In the genomic region with DNA sequence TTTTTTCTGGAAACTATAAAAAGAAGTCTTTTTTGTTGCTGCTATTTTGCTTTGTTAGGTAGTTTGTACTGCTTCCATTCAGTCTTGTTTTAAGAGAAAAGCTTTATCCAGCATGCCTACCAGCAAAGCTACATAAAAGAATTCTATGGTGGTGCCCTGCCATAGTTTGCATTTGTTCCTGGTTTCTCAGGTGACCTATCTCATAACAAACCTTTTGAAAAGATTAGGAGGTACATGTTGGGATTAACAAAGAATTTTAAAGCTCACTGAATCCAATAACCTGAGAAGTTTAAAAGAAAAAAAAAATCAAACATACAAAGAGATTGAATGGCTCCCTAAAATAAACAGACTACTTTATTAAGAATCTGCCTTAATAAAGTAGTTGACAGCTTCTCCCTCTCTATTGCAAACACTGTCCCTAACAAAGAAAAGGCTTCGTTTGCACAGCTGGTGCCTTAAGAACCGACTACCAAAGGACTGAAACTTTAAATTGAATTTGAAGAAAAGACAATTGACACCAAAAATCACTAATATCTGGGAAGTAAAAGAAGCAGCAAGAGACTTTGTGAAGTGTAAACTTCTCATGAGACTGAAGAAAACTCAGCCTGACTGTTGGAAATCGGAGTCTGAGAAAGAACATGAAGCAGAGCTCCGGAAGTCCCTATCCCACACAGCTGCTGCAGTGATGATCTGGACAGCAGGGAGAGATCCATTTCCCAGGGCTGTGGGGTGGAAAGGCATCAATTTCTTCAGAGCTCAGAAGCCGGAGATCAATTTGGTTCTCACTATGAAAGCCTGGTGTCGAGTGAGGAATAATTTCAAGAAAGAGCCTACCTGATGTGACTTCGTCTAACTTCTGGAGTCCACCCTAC, we compare ENCODE assay signal across 26 cellular contexts.
DNase-seq lines count a peak whose midpoint lies in the region; ATAC-seq, FAIRE-seq and TF ChIP-seq lines count a peak whose summit lies in the region.
"Had no signal": no experiment of that assay in that cellular context is flagged by ENCODE, and none has a peak within 500 bp of the region (broad histone marks: within the 10 kb centered on the region; RNA-seq: fewer than 3 reads in every experiment).

No MANE protein-coding gene starts in this region.

- peak overlapping the region; percentile 24 for H4K8ac ChIP-seq in mesenchymal stem cell (ENCODE audit: low read length)

- H3K27me3 ChIP-seq in left ventricle myocardium inferior (ENCODE audit: low read depth) (no peaks in the 10 kb centered on the region), astrocyte (ENCODE audit: insufficient read depth, low read length) (no peaks in the 10 kb centered on the region), mesenchymal stem cell (ENCODE audit: control insufficient read depth in 1 of 2, insufficient read depth in 1 of 2, low read length in 2 of 2) (no peaks in the 10 kb centered on the region)
- H3K27me3 ChIP-seq: right lobe of liver, thyroid gland had no signal

- H3K9ac ChIP-seq in astrocyte (ENCODE audit: low read length) (no peak overlapping the region), mesenchymal stem cell (ENCODE audit: low read length) (no peak overlapping the region)

- H3K27ac ChIP-seq in left ventricle myocardium inferior (replicated peaks): peak overlapping the region; percentile 28
- H3K27ac ChIP-seq in astrocyte (ENCODE audit: low read depth, low read length): no peak overlapping the region
- H3K27ac ChIP-seq in mesenchymal stem cell (ENCODE audit: low read length, poor library complexity, severe bottlenecking): no peak overlapping the region
- H3K27ac ChIP-seq: right lobe of liver, thyroid gland had no signal

- no peak overlapping the region for H2BK120ac ChIP-seq in mesenchymal stem cell (ENCODE audit: low read depth, low read length)

- H3K36me3 ChIP-seq in left ventricle myocardium inferior (no peaks in the 10 kb centered on the region), astrocyte (ENCODE audit: insufficient read depth, low read length) (no peaks in the 10 kb centered on the region), mesenchymal stem cell (ENCODE audit: control insufficient read depth in 1 of 2, insufficient read depth in 2 of 2, low read depth in 1 of 2, low read length in 2 of 2) (no peaks in the 10 kb centered on the region)
- H3K36me3 ChIP-seq: right lobe of liver, thyroid gland had no signal

- H3K4me3 ChIP-seq in left ventricle myocardium inferior (no peak overlapping the region), astrocyte (ENCODE audit: insufficient read depth, low read depth, low read length) (no peak overlapping the region), mesenchymal stem cell (ENCODE audit: insufficient read depth in 1 of 2, low read depth in 1 of 2, low read length in 2 of 2) (no peak overlapping the region)
- H3K4me3 ChIP-seq: right lobe of liver, thyroid gland had no signal

- no peak overlapping the region for H2BK15ac ChIP-seq in mesenchymal stem cell (ENCODE audit: low read depth, poor library complexity, severe bottlenecking)

- no peak overlapping the region for H3K14ac ChIP-seq in mesenchymal stem cell (ENCODE audit: low read length in 2 of 2)

- H3K4me1 Mint-ChIP-seq in astrocyte (ENCODE audit: low read depth, unreplicated experiment) (peaks cover 14% of the 10 kb centered on the region), type B pancreatic cell (ENCODE audit: unreplicated experiment) (no peaks in the 10 kb centered on the region)
- H3K4me1 Mint-ChIP-seq: B cell; CD4-positive, alpha-beta memory T cell; memory B cell; T-helper 17 cell had no signal

- H3K4me3 Mint-ChIP-seq in astrocyte (ENCODE audit: unreplicated experiment) (no peak overlapping the region), type B pancreatic cell (peak overlapping the region; percentile 27)
- H3K4me3 Mint-ChIP-seq: B cell; CD4-positive, alpha-beta memory T cell; memory B cell; T-helper 17 cell had no signal

- TF ChIP-seq CTCF in left ventricle myocardium inferior (IDR thresholded peaks at IDR 0.05; ENCODE audit: borderline replicate concordance) (no peak), astrocyte (IDR thresholded peaks at IDR 0.05; ENCODE audit: insufficient read depth, low read depth, low read length) (no peak), type B pancreatic cell (conservative IDR thresholded peaks at IDR 0.05) (no peak)

- no peaks in the 10 kb centered on the region for H3K9me3 ChIP-seq in left ventricle myocardium inferior (replicated peaks)
- H3K9me3 ChIP-seq in astrocyte (ENCODE audit: insufficient read depth, low read depth, low read length): no peaks in the 10 kb centered on the region
- no peaks in the 10 kb centered on the region for H3K9me3 ChIP-seq in mesenchymal stem cell (ENCODE audit: control insufficient read depth, low read length)
- H3K9me3 ChIP-seq: right lobe of liver, thyroid gland had no signal

- H3K27ac Mint-ChIP-seq in astrocyte (ENCODE audit: unreplicated experiment) (peak overlapping the region; percentile 20), type B pancreatic cell (no peak overlapping the region)
- H3K27ac Mint-ChIP-seq: B cell; CD4-positive, alpha-beta memory T cell; memory B cell; T-helper 17 cell had no signal

- H4K91ac ChIP-seq in mesenchymal stem cell (ENCODE audit: low read length): no peak overlapping the region

- WGBS in mesenchymal stem cell: 94% methylated on average over 4 of the region's 7 CpGs

- no peak overlapping the region for H2BK5ac ChIP-seq in mesenchymal stem cell (ENCODE audit: low read depth, low read length, poor library complexity, severe bottlenecking)

- H3K4me1 ChIP-seq in left ventricle myocardium inferior: no peaks in the 10 kb centered on the region
- peaks cover 10% of the 10 kb centered on the region for H3K4me1 ChIP-seq in astrocyte (ENCODE audit: insufficient read depth, low read length)
- no peaks in the 10 kb centered on the region for H3K4me1 ChIP-seq in mesenchymal stem cell (ENCODE audit: control insufficient read depth, insufficient read depth, low read depth, low read length)
- H3K4me1 ChIP-seq: thyroid gland had no signal

- peaks cover 1% of the 10 kb centered on the region for H3K9me3 Mint-ChIP-seq in astrocyte (ENCODE audit: unreplicated experiment)
- H3K9me3 Mint-ChIP-seq in type B pancreatic cell: peaks cover 4% of the 10 kb centered on the region

- H3K4ac ChIP-seq in mesenchymal stem cell (ENCODE audit: low read depth in 1 of 2, low read length in 2 of 2): no peak overlapping the region

- intact Hi-C loops in left ventricle myocardium inferior (cut with micrococcal nuclease): no loop called here
- intact Hi-C loops in left cardiac atrium (cut with DNase I): no loop called here

- no peak for FAIRE-seq in astrocyte (lab: Jason Lieb, UNC)
- FAIRE-seq: TTC549 had no signal

- no peak overlapping the region for H3K18ac ChIP-seq in mesenchymal stem cell (ENCODE audit: low read depth in 1 of 2, low read length in 2 of 2)

- H2BK12ac ChIP-seq in mesenchymal stem cell (ENCODE audit: low read length in 2 of 2): no peak overlapping the region

- H3K27me3 Mint-ChIP-seq in astrocyte (ENCODE audit: low read depth, unreplicated experiment) (no peaks in the 10 kb centered on the region), type B pancreatic cell (no peaks in the 10 kb centered on the region)
- H3K27me3 Mint-ChIP-seq: B cell, memory B cell had no signal

- H3K4me2 ChIP-seq in astrocyte (ENCODE audit: low read length): no peak overlapping the region
- H3K4me2 ChIP-seq in mesenchymal stem cell (ENCODE audit: low read length, poor library complexity, severe bottlenecking): no peak overlapping the region

- no peak for ATAC-seq in left cardiac atrium
- ATAC-seq in GM18498 (IDR thresholded peaks at IDR 0.05; ENCODE audit: unreplicated experiment): no peak
- ATAC-seq: HCT116, PC-3, right lobe of liver, SK-N-SH treated with all-trans-retinoic acid at 6 μM for 48 hours, T-helper 17 cell had no signal

- no peak overlapping the region for H3K23ac ChIP-seq in mesenchymal stem cell (ENCODE audit: low read length in 2 of 2)

- H2AFZ ChIP-seq in astrocyte (ENCODE audit: low read depth, low read length) (no peak overlapping the region), mesenchymal stem cell (ENCODE audit: low read depth, low read length) (no peak overlapping the region)

- no peak for DNase-seq in left ventricle myocardium inferior
- DNase-seq in left cardiac atrium: no peak
- no peak for DNase-seq in astrocyte (ENCODE audit: low read depth)
- DNase-seq in mesenchymal stem cell: no peak
- DNase-seq in type B pancreatic cell (ENCODE audit: extremely low spot score, unreplicated experiment): no peak
- DNase-seq in activated CD4-positive, alpha-beta T cell treated with anti-CD3 and anti-CD28 coated beads for 1 hour: no peak
- no peak for DNase-seq in SKM-1 treated with dmso at 0.1 percent for 144 hours (lab: John Stamatoyannopoulos, UW; ENCODE audit: unreplicated experiment)
- DNase-seq: activated CD4-positive, alpha-beta T cell treated with anti-CD3 and anti-CD28 coated beads, Interleukin-2, amount 50 U/mL, for 48 hours; activated naive CD4-positive, alpha-beta T cell; CD4-positive, alpha-beta memory T cell; cerebellar nuclear complex; kidney glomerular epithelial cell; NCI-H1694; NCI-H2171; PC-3; posterior cingulate gyrus; right lobe of liver; stimulated activated CD4-positive, alpha-beta T cell treated with anti-CD3 and anti-CD28 coated beads, Interleukin-4, amount 100 ng/mL, for 24 hours; T-helper 17 cell had no signal

- H3K36me3 Mint-ChIP-seq in astrocyte (ENCODE audit: low read depth, unreplicated experiment) (no peaks in the 10 kb centered on the region), type B pancreatic cell (no peaks in the 10 kb centered on the region)
- H3K36me3 Mint-ChIP-seq: CD4-positive, alpha-beta memory T cell; memory B cell had no signal

- no peaks in the 10 kb centered on the region for H3K79me2 ChIP-seq in astrocyte (ENCODE audit: insufficient read depth, low read length)

- H2AK5ac ChIP-seq in mesenchymal stem cell (ENCODE audit: low read length, severe bottlenecking): no peak overlapping the region

- H3K79me1 ChIP-seq in mesenchymal stem cell (replicated peaks; ENCODE audit: low read length, poor library complexity, severe bottlenecking): no peaks in the 10 kb centered on the region

- no peaks in the 10 kb centered on the region for H4K20me1 ChIP-seq in astrocyte (ENCODE audit: insufficient read depth, low read length)
